ENCODE assay signal across 34 cellular contexts in the genomic region with DNA sequence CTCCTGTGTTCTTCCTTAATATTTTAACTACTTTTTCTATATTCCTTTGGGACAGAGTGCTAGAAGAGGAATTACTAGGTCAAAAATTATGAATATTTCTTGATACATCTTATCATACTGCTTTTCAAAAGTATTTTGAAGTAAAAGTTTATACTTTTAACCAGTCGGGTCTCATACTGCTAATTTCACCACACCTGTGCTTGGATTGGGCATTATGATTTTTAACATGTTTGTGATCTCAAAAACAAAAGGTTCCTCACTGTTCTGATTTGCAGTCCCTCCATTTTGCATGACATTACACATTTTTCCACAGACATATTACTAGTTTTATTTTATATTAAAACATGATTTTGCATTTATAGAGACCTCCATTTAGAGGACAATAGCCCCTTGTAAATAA.
"Had no signal": no experiment of that assay in that cellular context is flagged by ENCODE, and none has a peak within 500 bp of the region (broad histone marks: within the 10 kb centered on the region; RNA-seq: fewer than 3 reads in every experiment).

No MANE protein-coding gene starts in this region.

- H3K27me3 ChIP-seq: ascending aorta had no signal

- H3K27ac ChIP-seq: ascending aorta, WERI-Rb-1 had no signal

- H3K36me3 Mint-ChIP-seq: activated CD4-positive, alpha-beta memory T cell treated with anti-CD3 and anti-CD28 coated beads for 36 hours had no signal

- H3K4me1 ChIP-seq: ascending aorta had no signal

- H3K27me3 Mint-ChIP-seq: activated B cell treated with CpG ODN at 0.5 μM for 24 hours; activated CD4-positive, alpha-beta memory T cell treated with anti-CD3 and anti-CD28 coated beads for 36 hours; activated CD4-positive, alpha-beta T cell treated with anti-CD3 and anti-CD28 coated beads, Interleukin-2, amount 10 ng/mL, durations not matched to agents 24 days and 14 days; activated CD8-positive, alpha-beta T cell treated with anti-CD3 and anti-CD28 coated beads for 36 hours; activated naive CD4-positive, alpha-beta T cell treated with anti-CD3 and anti-CD28 coated beads, Interleukin-2, amount 10 ng/mL, durations not matched to agents 7 days and 5 days; activated naive CD4-positive, alpha-beta T cell treated with anti-CD3 and anti-CD28 coated beads, Interleukin-2, amount 50 U/mL, for 24 hours; activated naive CD8-positive, alpha-beta T cell; activated naive CD8-positive, alpha-beta T cell treated with anti-CD3 and anti-CD28 coated beads, Interleukin-2, amount 10 ng/mL, durations not matched to agents 7 days and 5 days; activated naive CD8-positive, alpha-beta T cell treated with anti-CD3 and anti-CD28 coated beads, Interleukin-2, amount 50 U/mL, for 24 hours; brain had no signal

- DNase-seq: activated B cell treated with CpG ODN at 0.5 μM for 24 hours; activated CD4-positive, alpha-beta memory T cell treated with anti-CD3 and anti-CD28 coated beads for 36 hours; activated CD4-positive, alpha-beta T cell treated with anti-CD3 and anti-CD28 coated beads for 4 hours; activated CD4-positive, alpha-beta T cell treated with anti-CD3 and anti-CD28 coated beads, Interleukin-2, amount 10 ng/mL, durations not matched to agents 24 days and 14 days; activated CD4-positive, alpha-beta T cell treated with anti-CD3 and anti-CD28 coated beads, Interleukin-2, amount 50 U/mL, for 1 hour; activated CD4-positive, alpha-beta T cell treated with anti-CD3 and anti-CD28 coated beads, Interleukin-2, amount 50 U/mL, for 4 hours; activated CD4-positive, CD25-positive, alpha-beta regulatory T cell treated with anti-CD3 and anti-CD28 coated beads, Interleukin-2, amount 50 U/mL, for 72 hours; activated CD8-positive, alpha-beta memory T cell treated with anti-CD3 and anti-CD28 coated beads, Interleukin-2, amount 50 U/mL, for 4 hours; activated CD8-positive, alpha-beta T cell treated with anti-CD3 and anti-CD28 coated beads for 36 hours; activated effector memory CD4-positive, alpha-beta T cell treated with Interleukin-2 at 50 U/mL for 16 hours; activated gamma-delta T cell; activated naive CD4-positive, alpha-beta T cell treated with anti-CD3 and anti-CD28 coated beads, Interleukin-2, amount 10 ng/mL, durations not matched to agents 7 days and 5 days; activated naive CD4-positive, alpha-beta T cell treated with Interleukin-2 at 50 U/mL for 16 hours; activated naive CD8-positive, alpha-beta T cell treated with anti-CD3 and anti-CD28 coated beads, Interleukin-2, amount 10 ng/mL, durations not matched to agents 7 days and 5 days; activated naive CD8-positive, alpha-beta T cell treated with anti-CD3 and anti-CD28 coated beads, Interleukin-2, amount 50 U/mL, for 24 hours; activated T-cell treated with anti-CD3 and anti-CD28 coated beads for 4 hours; activated T-cell treated with anti-CD3 and anti-CD28 coated beads, Interleukin-2, amount 50 U/mL, for 1 hour; activated T-cell treated with anti-CD3 and anti-CD28 coated beads, Interleukin-2, amount 50 U/mL, for 4 hours; activated T-cell treated with anti-CD3 and anti-CD28 coated beads, Interleukin-2, amount 50 U/mL, for 72 hours; amygdala; anterior cingulate cortex; central memory CD4-positive, alpha-beta T cell; T-helper 1 cell; T-helper 2 cell; T-helper 9 cell; WERI-Rb-1 had no signal

- H3K9me3 ChIP-seq: ascending aorta had no signal

- ATAC-seq: activated CD8-positive, alpha-beta T cell treated with anti-CD3 and anti-CD28 coated beads for 36 hours; activated naive CD8-positive, alpha-beta T cell treated with anti-CD3 and anti-CD28 coated beads, Interleukin-2, amount 50 U/mL, for 24 hours; activated T-cell treated with anti-CD3 and anti-CD28 coated beads, Interleukin-2, amount 50 U/mL, for 4 hours; activated T-cell treated with anti-CD3 and anti-CD28 coated beads, Interleukin-2, amount 50 U/mL, for 72 hours had no signal

- H3K4me3 Mint-ChIP-seq: activated B cell treated with CpG ODN at 0.5 μM for 24 hours; activated CD4-positive, alpha-beta memory T cell treated with anti-CD3 and anti-CD28 coated beads for 36 hours; activated CD4-positive, alpha-beta T cell treated with anti-CD3 and anti-CD28 coated beads, Interleukin-2, amount 10 ng/mL, durations not matched to agents 24 days and 14 days; activated CD8-positive, alpha-beta T cell treated with anti-CD3 and anti-CD28 coated beads for 36 hours; activated naive CD4-positive, alpha-beta T cell treated with anti-CD3 and anti-CD28 coated beads, Interleukin-2, amount 10 ng/mL, durations not matched to agents 7 days and 5 days; activated naive CD4-positive, alpha-beta T cell treated with anti-CD3 and anti-CD28 coated beads, Interleukin-2, amount 50 U/mL, for 24 hours; activated naive CD8-positive, alpha-beta T cell; activated naive CD8-positive, alpha-beta T cell treated with anti-CD3 and anti-CD28 coated beads, Interleukin-2, amount 10 ng/mL, durations not matched to agents 7 days and 5 days; activated naive CD8-positive, alpha-beta T cell treated with anti-CD3 and anti-CD28 coated beads, Interleukin-2, amount 50 U/mL, for 24 hours; activated T-cell treated with anti-CD3 and anti-CD28 coated beads, Interleukin-2, amount 50 U/mL, for 4 hours; activated T-cell treated with anti-CD3 and anti-CD28 coated beads, Interleukin-2, amount 50 U/mL, for 72 hours; activated T-helper 1 cell treated with anti-CD3 and anti-CD28 coated beads, Interleukin-12 subunit alpha, Interleukin-12 subunit beta, Interleukin-2, Interleukin-4 antibody, amounts not matched to agents 30 ng/mL and 10 ng/mL and 1 ng/mL, durations not matched to agents 14 hours and 24 hours and 36 hours; brain; T-helper 1 cell treated with Interleukin-12 subunit alpha and Interleukin-12 subunit beta and Interleukin-4 antibody, amounts not matched to agents 30 μg/mL and 1 μg/mL, for 36 hours; T-helper 2 cell treated with Interferon-gamma antibody and Interleukin-4, amounts not matched to agents 5 μg/mL and 100 μg/mL, for 36 hours had no signal

- H3K4me3 ChIP-seq: ascending aorta had no signal

- H3K27ac Mint-ChIP-seq: activated B cell treated with CpG ODN at 0.5 μM for 24 hours; activated CD4-positive, alpha-beta memory T cell treated with anti-CD3 and anti-CD28 coated beads for 36 hours; activated CD4-positive, alpha-beta T cell treated with anti-CD3 and anti-CD28 coated beads, Interleukin-2, amount 10 ng/mL, durations not matched to agents 24 days and 14 days; activated CD8-positive, alpha-beta T cell treated with anti-CD3 and anti-CD28 coated beads for 36 hours; activated naive CD4-positive, alpha-beta T cell treated with anti-CD3 and anti-CD28 coated beads, Interleukin-2, amount 10 ng/mL, durations not matched to agents 7 days and 5 days; activated naive CD4-positive, alpha-beta T cell treated with anti-CD3 and anti-CD28 coated beads, Interleukin-2, amount 50 U/mL, for 24 hours; activated naive CD8-positive, alpha-beta T cell; activated naive CD8-positive, alpha-beta T cell treated with anti-CD3 and anti-CD28 coated beads, Interleukin-2, amount 10 ng/mL, durations not matched to agents 7 days and 5 days; activated naive CD8-positive, alpha-beta T cell treated with anti-CD3 and anti-CD28 coated beads, Interleukin-2, amount 50 U/mL, for 24 hours; activated T-cell treated with anti-CD3 and anti-CD28 coated beads, Interleukin-2, amount 50 U/mL, for 72 hours; activated T-helper 1 cell treated with anti-CD3 and anti-CD28 coated beads, Interleukin-12 subunit alpha, Interleukin-12 subunit beta, Interleukin-2, Interleukin-4 antibody, amounts not matched to agents 30 ng/mL and 10 ng/mL and 1 ng/mL, durations not matched to agents 14 hours and 24 hours and 36 hours; activated T-helper 2 cell treated with anti-CD3 and anti-CD28 coated beads, Interferon-gamma antibody, Interleukin-2, Interleukin-4, amounts not matched to agents 10 μg/mL and 5 μg/mL and 100 μg/mL, durations not matched to agents 14 hours and 24 hours and 36 hours; brain; T-helper 1 cell treated with Interleukin-12 subunit alpha and Interleukin-12 subunit beta and Interleukin-4 antibody, amounts not matched to agents 30 μg/mL and 1 μg/mL, for 36 hours; T-helper 2 cell treated with Interferon-gamma antibody and Interleukin-4, amounts not matched to agents 5 μg/mL and 100 μg/mL, for 36 hours had no signal

- H3K9me3 Mint-ChIP-seq: activated B cell treated with CpG ODN at 0.5 μM for 24 hours; activated CD4-positive, alpha-beta memory T cell treated with anti-CD3 and anti-CD28 coated beads for 36 hours; activated CD8-positive, alpha-beta T cell treated with anti-CD3 and anti-CD28 coated beads for 36 hours; activated naive CD4-positive, alpha-beta T cell treated with anti-CD3 and anti-CD28 coated beads, Interleukin-2, amount 10 ng/mL, durations not matched to agents 7 days and 5 days; activated naive CD4-positive, alpha-beta T cell treated with anti-CD3 and anti-CD28 coated beads, Interleukin-2, amount 50 U/mL, for 24 hours; activated naive CD8-positive, alpha-beta T cell treated with anti-CD3 and anti-CD28 coated beads, Interleukin-2, amount 50 U/mL, for 24 hours; activated T-cell treated with anti-CD3 and anti-CD28 coated beads, Interleukin-2, amount 50 U/mL, for 4 hours; activated T-helper 1 cell treated with anti-CD3 and anti-CD28 coated beads, Interleukin-12 subunit alpha, Interleukin-12 subunit beta, Interleukin-2, Interleukin-4 antibody, amounts not matched to agents 30 ng/mL and 10 ng/mL and 1 ng/mL, durations not matched to agents 14 hours and 24 hours and 36 hours; brain; T-helper 2 cell treated with Interferon-gamma antibody and Interleukin-4, amounts not matched to agents 5 μg/mL and 100 μg/mL, for 36 hours had no signal

- H3K4me1 Mint-ChIP-seq: activated B cell treated with CpG ODN at 0.5 μM for 24 hours had no signal
